Comparison of ENCODE assay signal across 17 cellular contexts in genomic region chr13:59425211-59425721, GRCh38.
DNase-seq lines count a peak whose midpoint lies in the region; ATAC-seq and TF ChIP-seq lines count a peak whose summit lies in the region.
"Had no signal": no experiment of that assay in that cellular context is flagged by ENCODE, and none has a peak within 500 bp of the region (broad histone marks: within the 10 kb centered on the region; RNA-seq: fewer than 3 reads in every experiment).

No MANE protein-coding gene starts in this region.

- H3K27ac Mint-ChIP-seq in activated naive CD4-positive, alpha-beta T cell treated with anti-CD3 and anti-CD28 coated beads, Interleukin-2, amount 50 U/mL, for 72 hours: no peak overlapping the region
- H3K27ac Mint-ChIP-seq: activated CD4-positive, alpha-beta memory T cell treated with anti-CD3 and anti-CD28 coated beads, Interleukin-2, amount 10 ng/mL, durations not matched to agents 7 days and 5 days; activated T-helper 2 cell treated with anti-CD3 and anti-CD28 coated beads, Interferon-gamma antibody, Interleukin-2, Interleukin-4, amounts not matched to agents 10 μg/mL and 5 μg/mL and 100 μg/mL, durations not matched to agents 14 hours and 24 hours and 36 hours; effector memory CD8-positive, alpha-beta T cell had no signal

- H3K27me3 ChIP-seq in adipocyte (replicated peaks; ENCODE audit: control insufficient read depth, insufficient read depth, low read length): no peaks in the 10 kb centered on the region
- H3K27me3 ChIP-seq: SJCRH30 had no signal

- peaks cover 0 to 4% of the 10 kb centered on the region in 2 donors for H3K9me3 Mint-ChIP-seq in activated naive CD4-positive, alpha-beta T cell treated with anti-CD3 and anti-CD28 coated beads, Interleukin-2, amount 50 U/mL, for 72 hours
- H3K9me3 Mint-ChIP-seq: activated CD4-positive, alpha-beta memory T cell treated with anti-CD3 and anti-CD28 coated beads, Interleukin-2, amount 10 ng/mL, durations not matched to agents 7 days and 5 days; activated T-helper 2 cell treated with anti-CD3 and anti-CD28 coated beads, Interferon-gamma antibody, Interleukin-2, Interleukin-4, amounts not matched to agents 10 μg/mL and 5 μg/mL and 100 μg/mL, durations not matched to agents 14 hours and 24 hours and 36 hours; effector memory CD8-positive, alpha-beta T cell had no signal

- H3K36me3 Mint-ChIP-seq in activated naive CD4-positive, alpha-beta T cell treated with anti-CD3 and anti-CD28 coated beads, Interleukin-2, amount 50 U/mL, for 72 hours: no peaks in the 10 kb centered on the region
- H3K36me3 Mint-ChIP-seq: brain had no signal

- H3K4me1 ChIP-seq in adipocyte (ENCODE audit: control insufficient read depth, insufficient read depth, low read length): no peaks in the 10 kb centered on the region

- no peak for TF ChIP-seq CTCF in AG09319 (IDR thresholded peaks at IDR 0.05; ENCODE audit: low read depth, low read length)

- DNase-seq in AG09319 (ENCODE audit: extremely low read depth, low read depth) (peak; percentile 44), MV-4-11 (lab: John Stamatoyannopoulos, UW) (peak; percentile 1), adipocyte (ENCODE audit: low read depth) (peak; percentile 78), hepatic stellate cell (ENCODE audit: low spot score) (peak; percentile 16), AML-193 (lab: John Stamatoyannopoulos, UW) (no peak), GF-D8 (lab: John Stamatoyannopoulos, UW) (no peak)
- no peak for DNase-seq in activated naive CD4-positive, alpha-beta T cell treated with anti-CD3 and anti-CD28 coated beads, Interleukin-2, amount 50 U/mL, for 72 hours (ENCODE audit: low spot score in 2 of 2)
- DNase-seq: activated CD4-positive, alpha-beta memory T cell treated with anti-CD3 and anti-CD28 coated beads, Interleukin-2, amount 10 ng/mL, durations not matched to agents 7 days and 5 days; effector memory CD8-positive, alpha-beta T cell; head of caudate nucleus; NCI-H2029 treated with DMSO at 0.1 percent for 48 hours; posterior cingulate gyrus; SJCRH30 had no signal

- ATAC-seq in activated naive CD4-positive, alpha-beta T cell treated with anti-CD3 and anti-CD28 coated beads, Interleukin-2, amount 50 U/mL, for 72 hours: no peak
- no peak for ATAC-seq in GM21360 (IDR thresholded peaks at IDR 0.05; ENCODE audit: unreplicated experiment)
- ATAC-seq: effector memory CD8-positive, alpha-beta T cell had no signal

- no peaks in the 10 kb centered on the region for H3K36me3 ChIP-seq in adipocyte (ENCODE audit: control insufficient read depth, insufficient read depth, low read length, severe bottlenecking)
- H3K36me3 ChIP-seq: SJCRH30, thoracic aorta had no signal

- no peaks in the 10 kb centered on the region for H3K9me3 ChIP-seq in adipocyte (ENCODE audit: control insufficient read depth, low read length)
- H3K9me3 ChIP-seq: SJCRH30, thoracic aorta had no signal

- H3K4me3 ChIP-seq in adipocyte (ENCODE audit: low read length): no peak overlapping the region
- H3K4me3 ChIP-seq: SJCRH30, thoracic aorta had no signal

- H3K9ac ChIP-seq in adipocyte (ENCODE audit: low read length): no peak overlapping the region

Comparison
In these comparisons a context has a peak if more than half of its experiments do, and no peak if none do; other contexts are left out.
1. DNase-seq: peak in AG09319 (single experiment), MV-4-11 (single experiment), adipocyte (single experiment) and hepatic stellate cell (single experiment); none in activated naive CD4-positive, alpha-beta T cell treated with anti-CD3 and anti-CD28 coated beads, Interleukin-2, amount 50 U/mL, for 72 hours (0 of 2), AML-193 (0 of 2) and GF-D8 (single experiment).